ENCODE assay signal across 9 cellular contexts in the genomic region with DNA sequence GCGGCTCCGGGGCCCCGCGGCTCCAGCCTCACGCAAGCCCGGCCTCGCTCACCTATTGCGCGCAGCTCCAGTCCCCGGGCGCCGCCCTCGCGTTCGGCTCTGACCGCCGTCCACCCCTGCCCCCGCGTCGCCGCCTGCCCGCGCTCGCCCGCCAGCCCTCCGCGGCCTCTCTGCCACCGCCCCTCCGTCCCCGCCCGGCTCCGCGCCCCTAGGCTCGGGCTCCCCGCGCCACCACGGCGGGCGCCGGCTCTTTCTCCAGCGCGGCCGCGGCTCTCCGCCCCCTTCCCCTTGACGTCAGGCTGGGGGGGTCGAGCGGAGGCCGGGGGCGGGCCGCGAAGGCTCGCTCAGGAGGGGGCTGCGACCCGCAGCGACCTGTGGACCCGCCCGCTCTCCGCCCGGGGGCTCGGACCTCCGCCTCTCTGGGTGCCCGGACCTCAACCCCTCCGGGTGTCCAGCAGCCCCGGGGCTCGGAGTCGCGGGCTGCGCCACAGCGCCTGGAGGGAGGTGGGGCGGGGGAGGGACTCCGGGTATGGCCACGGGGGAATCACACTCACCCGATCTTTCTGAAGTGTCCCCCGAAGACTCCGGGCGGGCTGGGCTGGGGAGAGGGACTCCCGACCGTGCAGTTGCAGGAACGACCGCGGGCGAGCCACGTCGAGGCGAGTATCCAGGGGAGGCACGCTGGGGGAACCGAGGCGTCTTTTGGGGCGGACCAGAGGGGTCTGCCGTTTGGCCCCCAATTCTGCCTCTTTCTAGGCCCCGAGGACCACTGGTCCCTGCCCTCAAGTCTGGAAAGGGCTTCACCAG. TPM values are rescaled to one million over a fixed set of nuclear protein-coding genes. Genes with fewer than 3 reads are reported as not detected.
DNase-seq lines count a peak whose midpoint lies in the region; ATAC-seq, FAIRE-seq and TF ChIP-seq lines count a peak whose summit lies in the region.
"Had no signal": no experiment of that assay in that cellular context is flagged by ENCODE, and none has a peak within 500 bp of the region (broad histone marks: within the 10 kb centered on the region; RNA-seq: fewer than 3 reads in every experiment).

A gene with protein sequence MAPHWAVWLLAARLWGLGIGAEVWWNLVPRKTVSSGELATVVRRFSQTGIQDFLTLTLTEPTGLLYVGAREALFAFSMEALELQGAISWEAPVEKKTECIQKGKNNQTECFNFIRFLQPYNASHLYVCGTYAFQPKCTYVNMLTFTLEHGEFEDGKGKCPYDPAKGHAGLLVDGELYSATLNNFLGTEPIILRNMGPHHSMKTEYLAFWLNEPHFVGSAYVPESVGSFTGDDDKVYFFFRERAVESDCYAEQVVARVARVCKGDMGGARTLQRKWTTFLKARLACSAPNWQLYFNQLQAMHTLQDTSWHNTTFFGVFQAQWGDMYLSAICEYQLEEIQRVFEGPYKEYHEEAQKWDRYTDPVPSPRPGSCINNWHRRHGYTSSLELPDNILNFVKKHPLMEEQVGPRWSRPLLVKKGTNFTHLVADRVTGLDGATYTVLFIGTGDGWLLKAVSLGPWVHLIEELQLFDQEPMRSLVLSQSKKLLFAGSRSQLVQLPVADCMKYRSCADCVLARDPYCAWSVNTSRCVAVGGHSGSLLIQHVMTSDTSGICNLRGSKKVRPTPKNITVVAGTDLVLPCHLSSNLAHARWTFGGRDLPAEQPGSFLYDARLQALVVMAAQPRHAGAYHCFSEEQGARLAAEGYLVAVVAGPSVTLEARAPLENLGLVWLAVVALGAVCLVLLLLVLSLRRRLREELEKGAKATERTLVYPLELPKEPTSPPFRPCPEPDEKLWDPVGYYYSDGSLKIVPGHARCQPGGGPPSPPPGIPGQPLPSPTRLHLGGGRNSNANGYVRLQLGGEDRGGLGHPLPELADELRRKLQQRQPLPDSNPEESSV (minus strand): TSS at position 257 of the 807 bp plus-strand sequence. CDS start 2,194 bp downstream, outside the sequence.

- peak within 1 kb of the TSS; percentile 85; the same call in 1 of the 2 replicates for H2BK12ac ChIP-seq in H1 (ENCODE audit: low read depth, low read length)
- H2BK12ac ChIP-seq in mesenchymal stem cell (ENCODE audit: low read length in 2 of 2), result peak within 1 kb of the TSS in 1 of 2 experiments; percentile 70

- H3K27me3 ChIP-seq in H1 (replicated peaks in 1 of 4; ENCODE audit: control insufficient read depth in 3 of 4, extremely low read depth in 1 of 4, insufficient read depth in 3 of 4, low read length in 3 of 4), result peaks cover 0 to 3% (median 0%) of the 10 kb centered on the region in 4 experiments; a peak in 2 of 7 replicates
- peaks cover 0 to 18% of the 10 kb centered on the region in 2 experiments for H3K27me3 ChIP-seq in mesenchymal stem cell (ENCODE audit: control insufficient read depth in 1 of 2, insufficient read depth in 1 of 2, low read length in 2 of 2)

- H2AK5ac ChIP-seq in H1 (ENCODE audit: low read depth, low read length), result no peak within 1 kb of the TSS
- H2AK5ac ChIP-seq in mesenchymal stem cell (ENCODE audit: low read length, severe bottlenecking), result no peak within 1 kb of the TSS

- H3K23me2 ChIP-seq in H1 (ENCODE audit: low read depth, low read length), result peaks cover 14% of the 10 kb centered on the region

- H3K36me3 ChIP-seq in H1 (ENCODE audit: control insufficient read depth in 2 of 4, insufficient read depth in 4 of 4, low read length in 3 of 4) (peaks cover 16 to 26% (median 18%) of the 10 kb centered on the region in 4 experiments), mesenchymal stem cell (ENCODE audit: control insufficient read depth in 1 of 2, insufficient read depth in 2 of 2, low read depth in 1 of 2, low read length in 2 of 2) (peaks cover 22 to 23% of the 10 kb centered on the region in 2 experiments)

- H3K27ac ChIP-seq in H1 (ENCODE audit: low read depth, low read length) (peak within 1 kb of the TSS; percentile 91; the same call in 1 of the 2 replicates), mesenchymal stem cell (ENCODE audit: low read length, poor library complexity, severe bottlenecking) (no peak within 1 kb of the TSS)

- no peak within 1 kb of the TSS for H3K23ac ChIP-seq in H1 (ENCODE audit: insufficient read length)
- H3K23ac ChIP-seq in mesenchymal stem cell (ENCODE audit: low read length in 2 of 2), result peak within 1 kb of the TSS; percentile 70 to 95

- WGBS in H1 (ENCODE audit: extremely low coverage in 1 of 2, insufficient coverage in 1 of 2, insufficient read length in 1 of 2, insufficient replicate concordance in 2 of 2, low coverage in 1 of 2, low lambda C conversion rate in 2 of 2, missing lambda C conversion rate in 1 of 2), 2 experiments, result 3% methylated on average over 5 of the region's 92 CpGs; no CpG with 5 or more reads in 1 of the 2 experiments
- 1% methylated on average over 59 of the region's 92 CpGs for WGBS in mesenchymal stem cell

- TF ChIP-seq POLR2A in H1 (IDR thresholded peaks at IDR 0.05; ENCODE audit: control extremely low read depth in 1 of 2, low read depth in 2 of 2, low read length in 2 of 2), result no peak

- H3K9me3 Mint-ChIP-seq in activated CD4-positive, alpha-beta memory T cell treated with anti-CD3 and anti-CD28 coated beads for 36 hours, result no peaks in the 10 kb centered on the region
- H3K9me3 Mint-ChIP-seq in stimulated activated naive CD8-positive, alpha-beta T cell treated with anti-CD3 and anti-CD28 coated beads, Interleukin-15, Interleukin-2, amounts not matched to agents 100 ng/mL and 50 ng/mL, for 24 hours, result no peaks in the 10 kb centered on the region

- H4K91ac ChIP-seq in H1 (replicated peaks; ENCODE audit: insufficient read length, low read length) (peak within 1 kb of the TSS; percentile 80), mesenchymal stem cell (ENCODE audit: low read length) (peak within 1 kb of the TSS; percentile 89)

- DNase-seq in G401 (ENCODE audit: low spot score) (peak; percentile 67), M059J (ENCODE audit: low read depth) (peak; percentile 29), H1 (ENCODE audit: low read depth in 1 of 2, low spot score in 2 of 2) (peak in 1 of 2 experiments; percentile 74), mesenchymal stem cell (peak; percentile 48), amniotic stem cell (lab: John Stamatoyannopoulos, UW) (no peak)
- DNase-seq in activated CD4-positive, alpha-beta memory T cell treated with anti-CD3 and anti-CD28 coated beads for 36 hours, result peak; percentile 51

- H3K79me1 ChIP-seq in H1 (ENCODE audit: low read depth, low read length) (peaks cover 14% of the 10 kb centered on the region), mesenchymal stem cell (replicated peaks; ENCODE audit: low read length, poor library complexity, severe bottlenecking) (peaks cover 8% of the 10 kb centered on the region)

- intact Hi-C loops in activated CD4-positive, alpha-beta memory T cell treated with anti-CD3 and anti-CD28 coated beads for 36 hours (cut with micrococcal nuclease), result loop anchor here (2.0 to 5.0 kb wide), 2 partner anchors 42 to 93 kb away; no protein-coding TSS in a partner anchor

- ATAC-seq in GM18520 (IDR thresholded peaks at IDR 0.05; ENCODE audit: unreplicated experiment), result no peak

- FAIRE-seq in H1 (lab: Jason Lieb, UNC), result no peak
- FAIRE-seq: colon had no signal

- H3K4me2 ChIP-seq in H1 (ENCODE audit: insufficient read depth in 1 of 2, low read depth in 2 of 2, low read length in 2 of 2), result peak within 1 kb of the TSS; percentile 91 to 94
- H3K4me2 ChIP-seq in mesenchymal stem cell (ENCODE audit: low read length, poor library complexity, severe bottlenecking), result peak within 1 kb of the TSS; percentile 83

- peak within 1 kb of the TSS; percentile 60 for H3K56ac ChIP-seq in H1 (replicated peaks; ENCODE audit: insufficient read length, low read depth, low read length)

- H3K18ac ChIP-seq in H1 (ENCODE audit: extremely low read depth, low read length) (peak within 1 kb of the TSS; percentile 90), mesenchymal stem cell (ENCODE audit: low read depth in 1 of 2, low read length in 2 of 2) (peak within 1 kb of the TSS; percentile 94 to 97)

- CTCF ChIA-PET in activated CD4-positive, alpha-beta memory T cell treated with anti-CD3 and anti-CD28 coated beads for 36 hours (lab: Charles Lee), result interaction anchor here (1.2 to 8.3 kb wide), 7 partner anchors 10 to 243 kb away, joined by 3 to 72 read pairs (median 7); partner anchors contain the start of genes ANKRD36 and ANKRD39
- CTCF ChIA-PET in H1 (lab: Charles Lee; ENCODE audit: partially characterized antibody), result interaction anchor here (0.9 to 8.1 kb wide), 10 partner anchors 10 to 114 kb away, joined by 3 to 48 read pairs (median 5); partner anchors contain the start of gene ANKRD39

- no peak for TF ChIP-seq RAD21 in H1 (IDR thresholded peaks at IDR 0.05 in 1 of 2, conservative IDR thresholded peaks at IDR 0.05 in 1 of 2; ENCODE audit: low read depth in 2 of 2, low read length in 2 of 2)

- peak within 1 kb of the TSS; percentile 54 for H3K27ac Mint-ChIP-seq in activated CD4-positive, alpha-beta memory T cell treated with anti-CD3 and anti-CD28 coated beads for 36 hours
- H3K27ac Mint-ChIP-seq in stimulated activated naive CD8-positive, alpha-beta T cell treated with anti-CD3 and anti-CD28 coated beads, Interleukin-15, Interleukin-2, amounts not matched to agents 100 ng/mL and 50 ng/mL, for 24 hours, result peak within 1 kb of the TSS; percentile 74

- H2BK15ac ChIP-seq in H1 (ENCODE audit: low read length) (peak within 1 kb of the TSS; percentile 66; the same call in 1 of the 2 replicates), mesenchymal stem cell (ENCODE audit: low read depth, poor library complexity, severe bottlenecking) (peak within 1 kb of the TSS; percentile 92)

- H4K20me1 ChIP-seq in H1 (replicated peaks in 1 of 2; ENCODE audit: control insufficient read depth in 1 of 2, insufficient read depth in 2 of 2, low read length in 2 of 2), result peaks cover 4 to 15% of the 10 kb centered on the region in 2 experiments

- H3K14ac ChIP-seq in H1 (ENCODE audit: insufficient read length) (no peak within 1 kb of the TSS), mesenchymal stem cell (ENCODE audit: low read length in 2 of 2) (peak within 1 kb of the TSS; percentile 95 to 97)

- H3K36me3 Mint-ChIP-seq in activated CD4-positive, alpha-beta memory T cell treated with anti-CD3 and anti-CD28 coated beads for 36 hours, result peaks cover 3% of the 10 kb centered on the region
- H3K36me3 Mint-ChIP-seq in stimulated activated naive CD8-positive, alpha-beta T cell treated with anti-CD3 and anti-CD28 coated beads, Interleukin-15, Interleukin-2, amounts not matched to agents 100 ng/mL and 50 ng/mL, for 24 hours (ENCODE audit: low read depth), result peaks cover 4% of the 10 kb centered on the region

- H3K4ac ChIP-seq in H1 (replicated peaks; ENCODE audit: insufficient read length, low read depth, low read length), result peak within 1 kb of the TSS; percentile 17
- H3K4ac ChIP-seq in mesenchymal stem cell (ENCODE audit: low read depth in 1 of 2, low read length in 2 of 2), result peak within 1 kb of the TSS; percentile 77 to 87

- POLR2A ChIA-PET in activated CD4-positive, alpha-beta memory T cell treated with anti-CD3 and anti-CD28 coated beads for 36 hours (lab: Charles Lee), result interaction anchor here (1.3 to 2.1 kb wide), 2 partner anchors 12 kb away, joined by 6 to 21 read pairs; partner anchors contain the start of gene ANKRD39
- POLR2A ChIA-PET in H1 (lab: Charles Lee; ENCODE audit: partially characterized antibody), result interaction anchor here (0.7 to 4.7 kb wide), 14 partner anchors 10 to 115 kb away, joined by 3 to 49 read pairs (median 4); partner anchors contain the start of gene ANKRD39

- H2AFZ ChIP-seq in H1 (ENCODE audit: low read length) (no peak within 1 kb of the TSS), mesenchymal stem cell (ENCODE audit: low read depth, low read length) (peak within 1 kb of the TSS; percentile 90)

- TF ChIP-seq EP300 in H1 (IDR thresholded peaks at IDR 0.05; ENCODE audit: borderline replicate concordance in 1 of 2, low read depth in 2 of 2, low read length in 2 of 2), result no peak

- H2BK20ac ChIP-seq in H1 (ENCODE audit: low read length), result peak within 1 kb of the TSS; percentile 80

- peak within 1 kb of the TSS; percentile 58 to 89 (median 84) for H3K9ac ChIP-seq in H1 (replicated peaks in 1 of 4; ENCODE audit: extremely low read depth in 1 of 4, low read depth in 3 of 4, low read length in 3 of 4)
- H3K9ac ChIP-seq in mesenchymal stem cell (ENCODE audit: low read length), result peak within 1 kb of the TSS; percentile 92

- H2BK5ac ChIP-seq in H1 (ENCODE audit: low read depth, low read length), result peak within 1 kb of the TSS; percentile 85
- H2BK5ac ChIP-seq in mesenchymal stem cell (ENCODE audit: low read depth, low read length, poor library complexity, severe bottlenecking), result peak within 1 kb of the TSS; percentile 87

- peak within 1 kb of the TSS; percentile 97 for H4K8ac ChIP-seq in H1 (ENCODE audit: extremely low read depth, insufficient read depth, low read length)
- peak within 1 kb of the TSS; percentile 90 for H4K8ac ChIP-seq in mesenchymal stem cell (ENCODE audit: low read length)

- H3K4me3 ChIP-seq in H1 (ENCODE audit: extremely low read depth in 1 of 4, insufficient read depth in 2 of 4, low read depth in 3 of 4, low read length in 4 of 4) (peak within 1 kb of the TSS; percentile 76 to 86 (median 80)), mesenchymal stem cell (ENCODE audit: insufficient read depth in 1 of 2, low read depth in 1 of 2, low read length in 2 of 2) (peak within 1 kb of the TSS; percentile 76 to 91)

- peaks cover 48% of the 10 kb centered on the region for H3K4me1 Mint-ChIP-seq in activated CD4-positive, alpha-beta memory T cell treated with anti-CD3 and anti-CD28 coated beads for 36 hours (ENCODE audit: low read depth)
- H3K4me1 Mint-ChIP-seq in stimulated activated naive CD8-positive, alpha-beta T cell treated with anti-CD3 and anti-CD28 coated beads, Interleukin-15, Interleukin-2, amounts not matched to agents 100 ng/mL and 50 ng/mL, for 24 hours (ENCODE audit: low read depth), result peaks cover 54% of the 10 kb centered on the region

- peak within 1 kb of the TSS; percentile 80 for H4K5ac ChIP-seq in H1 (ENCODE audit: insufficient read length, low read depth, low read length)

- peaks cover 4 to 36% of the 10 kb centered on the region in 2 experiments for H3K79me2 ChIP-seq in H1 (ENCODE audit: control insufficient read depth in 1 of 2, insufficient read depth in 2 of 2, low read length in 2 of 2)

- in situ Hi-C loops in G401 (cut with HindIII; ENCODE audit: low sequenced_read_pairs), result no loop called here

- H3K9me3 ChIP-seq in H1 (ENCODE audit: insufficient read depth in 2 of 2, low read depth in 1 of 2, low read length in 1 of 2) (no peaks in the 10 kb centered on the region), mesenchymal stem cell (ENCODE audit: control insufficient read depth, low read length) (no peaks in the 10 kb centered on the region)

- peak within 1 kb of the TSS; percentile 74 for H3K4me3 Mint-ChIP-seq in activated CD4-positive, alpha-beta memory T cell treated with anti-CD3 and anti-CD28 coated beads for 36 hours
- peak within 1 kb of the TSS; percentile 73 for H3K4me3 Mint-ChIP-seq in stimulated activated naive CD8-positive, alpha-beta T cell treated with anti-CD3 and anti-CD28 coated beads, Interleukin-15, Interleukin-2, amounts not matched to agents 100 ng/mL and 50 ng/mL, for 24 hours

- TF ChIP-seq CTCF in H1 (IDR thresholded peaks at IDR 0.05; ENCODE audit: control extremely low read depth in 1 of 3, insufficient read depth in 1 of 3, low read depth in 1 of 3, low read length in 3 of 3), result no peak

- peaks cover 2% of the 10 kb centered on the region for H3K27me3 Mint-ChIP-seq in activated CD4-positive, alpha-beta memory T cell treated with anti-CD3 and anti-CD28 coated beads for 36 hours
- peaks cover 6% of the 10 kb centered on the region for H3K27me3 Mint-ChIP-seq in stimulated activated naive CD8-positive, alpha-beta T cell treated with anti-CD3 and anti-CD28 coated beads, Interleukin-15, Interleukin-2, amounts not matched to agents 100 ng/mL and 50 ng/mL, for 24 hours

- H3K4me1 ChIP-seq in H1 (replicated peaks in 1 of 4; ENCODE audit: control insufficient read depth in 3 of 4, insufficient read depth in 4 of 4, low read length in 3 of 4), result peaks cover 11 to 36% (median 23%) of the 10 kb centered on the region in 4 experiments
- peaks cover 25% of the 10 kb centered on the region for H3K4me1 ChIP-seq in mesenchymal stem cell (ENCODE audit: control insufficient read depth, insufficient read depth, low read depth, low read length)

- H2BK120ac ChIP-seq in H1 (replicated peaks; ENCODE audit: low read depth, low read length) (peak within 1 kb of the TSS; percentile 25), mesenchymal stem cell (ENCODE audit: low read depth, low read length) (peak within 1 kb of the TSS; percentile 97)

RNA-seq across cellular contexts. Expression of the gene that starts here (rescaled TPM):
- 37.9 and 40.6 TPM in 2 replicates for total RNA-seq in G401 (2014; rRNA removed; shearing (Covaris generic))
- 6.5 and 14.2 TPM in 2 replicates for total RNA-seq in M059J (2014; rRNA removed; shearing (Covaris generic))
- total RNA-seq in activated CD4-positive, alpha-beta memory T cell treated with anti-CD3 and anti-CD28 coated beads for 36 hours, result 10 to 100 TPM; 13.9 to 18.8 TPM
- total RNA-seq in H1 (2021; fragmentation: NEBNext Ultra II Directional; extraction: Animal tissue kit (Norgen Biotek cat#: 25700)), result 67.3 and 74.3 TPM in 2 replicates
- 47.5 and 71.4 TPM in 2 replicates for polyA plus RNA-seq in H1 (2011; rRNA removed)
- 58.9 TPM for polyA plus RNA-seq in H1 (2011; cell fraction: cytosol; rRNA removed)
- 141 TPM for polyA plus RNA-seq in H1 (2011; cell fraction: nucleus; rRNA removed)
- polyA plus RNA-seq in H1 (2012, experiment 1 of 2), result 45.7 to 74.3 TPM (median 68.2 TPM) in 4 replicates
- polyA plus RNA-seq in H1 (2012, experiment 2 of 2), result 49.5 TPM
- 61.0 TPM for polyA plus RNA-seq in H1 (2013, experiment 1 of 2)
- polyA plus RNA-seq in H1 (2013, experiment 2 of 2), result 59.0 TPM
- polyA minus RNA-seq in H1 (2011; rRNA and poly(A)+ RNA removed), result 86.3 and 87.9 TPM in 2 replicates
- 47.3 TPM for polyA minus RNA-seq in H1 (2011; cell fraction: cytosol; rRNA and poly(A)+ RNA removed)
- 43.7 TPM for polyA minus RNA-seq in H1 (2011; cell fraction: nucleus; rRNA and poly(A)+ RNA removed)
- 20.2 TPM for polyA plus RNA-seq in mesenchymal stem cell (2013, experiment 1 of 2)
- 20.7 TPM for polyA plus RNA-seq in mesenchymal stem cell (2013, experiment 2 of 2)
